31 cellular contexts compared by ENCODE assay signal in the genomic region with DNA sequence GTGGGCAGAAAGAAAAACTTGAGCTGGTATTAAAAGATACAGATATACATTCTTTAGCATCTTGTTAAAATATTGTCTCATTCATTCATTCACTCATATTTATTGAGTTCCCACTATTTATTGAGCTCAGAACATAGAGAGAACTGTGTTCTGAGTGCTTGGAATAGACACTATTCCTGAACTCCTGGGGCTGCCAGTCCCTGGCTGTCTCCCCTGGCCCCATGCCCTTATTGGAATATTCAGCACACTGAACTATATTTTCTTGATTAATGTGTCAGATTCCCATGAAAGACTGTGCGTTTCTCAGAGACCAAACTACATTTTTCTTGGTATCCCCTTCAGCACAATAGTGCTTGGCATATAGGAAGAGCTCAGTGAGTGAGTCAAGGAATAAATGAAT. TPM values are rescaled to one million over a fixed set of nuclear protein-coding genes. Genes with fewer than 3 reads are reported as not detected.
"Had no signal": no experiment of that assay in that cellular context is flagged by ENCODE, and none has a peak within 500 bp of the region (broad histone marks: within the 10 kb centered on the region; RNA-seq: fewer than 3 reads in every experiment).

No MANE protein-coding gene starts in this region.

- FAIRE-seq: endometrium, endothelial cell of umbilical vein had no signal

- H3K9me3 Mint-ChIP-seq: activated CD4-positive, alpha-beta memory T cell treated with anti-CD3 and anti-CD28 coated beads for 36 hours; activated CD4-positive, alpha-beta T cell treated with anti-CD3 and anti-CD28 coated beads, Interleukin-2, amount 10 ng/mL, durations not matched to agents 24 days and 14 days; activated naive CD4-positive, alpha-beta T cell treated with anti-CD3 and anti-CD28 coated beads, Interleukin-2, amount 10 ng/mL, durations not matched to agents 7 days and 5 days; activated naive CD8-positive, alpha-beta T cell treated with anti-CD3 and anti-CD28 coated beads, Interleukin-2, amount 10 ng/mL, durations not matched to agents 7 days and 5 days; activated T-cell treated with anti-CD3 and anti-CD28 coated beads, Interleukin-2, amount 50 U/mL, for 24 hours had no signal

- H3K27ac Mint-ChIP-seq: activated CD4-positive, alpha-beta memory T cell treated with anti-CD3 and anti-CD28 coated beads for 36 hours; activated CD4-positive, alpha-beta T cell treated with anti-CD3 and anti-CD28 coated beads for 36 hours; activated CD4-positive, alpha-beta T cell treated with anti-CD3 and anti-CD28 coated beads, Interleukin-2, amount 10 ng/mL, durations not matched to agents 24 days and 14 days; activated CD8-positive, alpha-beta T cell treated with anti-CD3 and anti-CD28 coated beads, Interleukin-2, amount 10 ng/mL, durations not matched to agents 7 days and 5 days; activated naive CD4-positive, alpha-beta T cell treated with anti-CD3 and anti-CD28 coated beads, Interleukin-2, amount 10 ng/mL, durations not matched to agents 7 days and 5 days; activated naive CD4-positive, alpha-beta T cell treated with anti-CD3 and anti-CD28 coated beads, Interleukin-2, amount 50 U/mL, for 72 hours; activated naive CD8-positive, alpha-beta T cell treated with anti-CD3 and anti-CD28 coated beads, Interleukin-2, amount 10 ng/mL, durations not matched to agents 7 days and 5 days; activated T-cell treated with anti-CD3 and anti-CD28 coated beads, Interleukin-2, amount 50 U/mL, for 24 hours; activated T-cell treated with anti-CD3 and anti-CD28 coated beads, Interleukin-2, amount 50 U/mL, for 72 hours had no signal

- H3K27me3 ChIP-seq: body of pancreas, colonic mucosa, gastrocnemius medialis, heart right ventricle, hepatocyte had no signal

- H3K27ac ChIP-seq: body of pancreas, colonic mucosa, epithelial cell of prostate, foreskin keratinocyte, gastrocnemius medialis, heart right ventricle, hepatocyte had no signal

- H3K4me3 ChIP-seq: body of pancreas, colonic mucosa, gastrocnemius medialis, heart right ventricle, hepatocyte had no signal

- H3K4me1 ChIP-seq: body of pancreas, colonic mucosa, foreskin keratinocyte had no signal

- H3K79me2 ChIP-seq: hepatocyte had no signal

- H3K36me3 ChIP-seq: colonic mucosa, gastrocnemius medialis, heart right ventricle had no signal

- H3K27me3 Mint-ChIP-seq: activated CD4-positive, alpha-beta memory T cell treated with anti-CD3 and anti-CD28 coated beads for 36 hours; activated CD4-positive, alpha-beta T cell treated with anti-CD3 and anti-CD28 coated beads, Interleukin-2, amount 10 ng/mL, durations not matched to agents 24 days and 14 days; activated naive CD4-positive, alpha-beta T cell treated with anti-CD3 and anti-CD28 coated beads, Interleukin-2, amount 10 ng/mL, durations not matched to agents 7 days and 5 days had no signal

- H3K4me2 ChIP-seq: hepatocyte had no signal

- H2AFZ ChIP-seq: hepatocyte had no signal

- H3K4me3 Mint-ChIP-seq: activated CD4-positive, alpha-beta memory T cell treated with anti-CD3 and anti-CD28 coated beads for 36 hours; activated CD4-positive, alpha-beta T cell treated with anti-CD3 and anti-CD28 coated beads for 36 hours; activated CD4-positive, alpha-beta T cell treated with anti-CD3 and anti-CD28 coated beads, Interleukin-2, amount 10 ng/mL, durations not matched to agents 24 days and 14 days; activated CD8-positive, alpha-beta T cell treated with anti-CD3 and anti-CD28 coated beads, Interleukin-2, amount 10 ng/mL, durations not matched to agents 7 days and 5 days; activated naive CD4-positive, alpha-beta T cell treated with anti-CD3 and anti-CD28 coated beads, Interleukin-2, amount 10 ng/mL, durations not matched to agents 7 days and 5 days; activated naive CD8-positive, alpha-beta T cell treated with anti-CD3 and anti-CD28 coated beads, Interleukin-2, amount 10 ng/mL, durations not matched to agents 7 days and 5 days; activated T-cell treated with anti-CD3 and anti-CD28 coated beads, Interleukin-2, amount 50 U/mL, for 24 hours; activated T-cell treated with anti-CD3 and anti-CD28 coated beads, Interleukin-2, amount 50 U/mL, for 72 hours had no signal

- DNase-seq: activated CD4-positive, alpha-beta memory T cell treated with anti-CD3 and anti-CD28 coated beads for 36 hours; activated CD4-positive, alpha-beta T cell treated with anti-CD3 and anti-CD28 coated beads for 36 hours; activated CD4-positive, alpha-beta T cell treated with anti-CD3 and anti-CD28 coated beads, Interleukin-2, amount 10 ng/mL, durations not matched to agents 24 days and 14 days; activated CD4-positive, CD25-positive, alpha-beta regulatory T cell; activated CD4-positive, CD25-positive, alpha-beta regulatory T cell treated with anti-CD3 and anti-CD28 coated beads, Interleukin-2, amount 50 U/mL, for 72 hours; activated CD8-positive, alpha-beta memory T cell treated with anti-CD3 and anti-CD28 coated beads, Interleukin-2, amount 50 U/mL, for 48 hours; activated CD8-positive, alpha-beta T cell treated with anti-CD3 and anti-CD28 coated beads, Interleukin-2, amount 10 ng/mL, durations not matched to agents 7 days and 5 days; activated gamma-delta T cell; activated naive CD4-positive, alpha-beta T cell; activated naive CD4-positive, alpha-beta T cell treated with anti-CD3 and anti-CD28 coated beads, Interleukin-2, amount 10 ng/mL, durations not matched to agents 7 days and 5 days; activated naive CD8-positive, alpha-beta T cell treated with anti-CD3 and anti-CD28 coated beads, Interleukin-2, amount 10 ng/mL, durations not matched to agents 7 days and 5 days; activated T-cell treated with anti-CD3 and anti-CD28 coated beads for 4 hours; activated T-cell treated with anti-CD3 and anti-CD28 coated beads, Interleukin-2, amount 50 U/mL, for 24 hours; activated T-cell treated with anti-CD3 and anti-CD28 coated beads, Interleukin-2, amount 50 U/mL, for 72 hours; amniotic stem cell; anterior cingulate cortex; body of pancreas; colonic mucosa; effector CD8-positive, alpha-beta T cell; foreskin keratinocyte; gastrocnemius medialis; glutamatergic neuron; heart right ventricle; T-helper 2 cell had no signal

- H3K4me1 Mint-ChIP-seq: activated CD4-positive, alpha-beta T cell treated with anti-CD3 and anti-CD28 coated beads for 36 hours; activated CD4-positive, alpha-beta T cell treated with anti-CD3 and anti-CD28 coated beads, Interleukin-2, amount 10 ng/mL, durations not matched to agents 24 days and 14 days; activated naive CD4-positive, alpha-beta T cell treated with anti-CD3 and anti-CD28 coated beads, Interleukin-2, amount 10 ng/mL, durations not matched to agents 7 days and 5 days; activated naive CD8-positive, alpha-beta T cell treated with anti-CD3 and anti-CD28 coated beads, Interleukin-2, amount 10 ng/mL, durations not matched to agents 7 days and 5 days had no signal

- H3K36me3 Mint-ChIP-seq: activated CD4-positive, alpha-beta memory T cell treated with anti-CD3 and anti-CD28 coated beads for 36 hours; activated naive CD4-positive, alpha-beta T cell treated with anti-CD3 and anti-CD28 coated beads, Interleukin-2, amount 10 ng/mL, durations not matched to agents 7 days and 5 days; activated naive CD4-positive, alpha-beta T cell treated with anti-CD3 and anti-CD28 coated beads, Interleukin-2, amount 50 U/mL, for 72 hours; activated naive CD8-positive, alpha-beta T cell treated with anti-CD3 and anti-CD28 coated beads, Interleukin-2, amount 10 ng/mL, durations not matched to agents 7 days and 5 days had no signal

- ATAC-seq: activated CD4-positive, alpha-beta T cell treated with anti-CD3 and anti-CD28 coated beads for 36 hours; activated CD8-positive, alpha-beta T cell treated with anti-CD3 and anti-CD28 coated beads, Interleukin-2, amount 10 ng/mL, durations not matched to agents 7 days and 5 days; activated naive CD4-positive, alpha-beta T cell treated with anti-CD3 and anti-CD28 coated beads, Interleukin-2, amount 50 U/mL, for 72 hours; activated T-cell treated with anti-CD3 and anti-CD28 coated beads, Interleukin-2, amount 50 U/mL, for 72 hours; body of pancreas; foreskin keratinocyte; gastrocnemius medialis had no signal

- H3K9me3 ChIP-seq: body of pancreas, colonic mucosa, gastrocnemius medialis, heart right ventricle had no signal

RNA-seq across cellular contexts. Expression of a gene that starts 44.0 kb away (rescaled TPM):
- total RNA-seq: activated CD4-positive, alpha-beta T cell treated with anti-CD3 and anti-CD28 coated beads, Interleukin-2, amount 10 ng/mL, durations not matched to agents 24 days and 14 days; activated CD8-positive, alpha-beta memory T cell treated with anti-CD3 and anti-CD28 coated beads for 36 hours; dermis microvascular lymphatic vessel endothelial cell; endothelial cell of umbilical vein; foreskin keratinocyte had no signal
- polyA plus RNA-seq: endothelial cell of umbilical vein, foreskin keratinocyte had no signal
